15 cellular contexts compared by ENCODE assay signal in the genomic region with DNA sequence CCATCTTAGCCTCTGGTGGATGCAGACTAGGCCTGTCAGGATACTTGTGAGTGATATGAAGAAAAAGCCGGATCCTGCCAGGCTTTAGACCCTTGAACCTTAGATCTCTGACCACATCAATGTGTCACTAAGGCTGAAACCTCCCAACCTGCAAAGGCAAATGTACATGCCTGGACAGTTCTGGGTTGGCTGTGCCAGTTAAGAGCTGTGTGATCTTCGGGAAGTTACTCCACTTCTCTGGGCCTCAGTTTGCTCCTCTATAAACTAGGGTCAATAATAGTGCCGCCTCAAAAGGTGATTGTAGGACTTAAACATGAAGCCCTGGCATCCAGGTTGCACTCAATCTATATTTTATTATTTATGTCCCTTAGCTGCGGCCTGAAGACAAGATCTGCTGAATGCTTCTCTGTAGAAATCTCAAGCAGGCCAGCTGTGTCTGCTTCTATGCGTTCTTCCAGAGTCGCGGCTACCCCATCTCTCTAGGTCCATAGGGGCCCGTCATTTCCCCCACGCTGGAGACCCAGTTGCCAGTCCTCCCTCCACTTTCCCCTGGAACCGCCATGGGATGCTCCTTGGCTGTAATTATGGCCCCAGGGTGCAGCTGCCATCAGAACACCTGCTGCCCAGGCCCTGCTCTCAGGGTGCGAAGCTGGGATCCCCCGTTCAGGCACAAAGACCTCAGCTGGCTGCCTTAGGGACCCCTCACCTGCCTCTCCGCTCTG. TPM values are rescaled to one million over a fixed set of nuclear protein-coding genes. Genes with fewer than 3 reads are reported as not detected.
DNase-seq lines count a peak whose midpoint lies in the region; ATAC-seq, FAIRE-seq and TF ChIP-seq lines count a peak whose summit lies in the region.
"Had no signal": no experiment of that assay in that cellular context is flagged by ENCODE, and none has a peak within 500 bp of the region (broad histone marks: within the 10 kb centered on the region; RNA-seq: fewer than 3 reads in every experiment).

No MANE protein-coding gene starts in this region.

- H4K20me1 ChIP-seq in HepG2 (ENCODE audit: insufficient read depth, low read length) (no peaks in the 10 kb centered on the region; the same call in 1 of the 2 replicates), neural cell (ENCODE audit: insufficient read depth) (no peaks in the 10 kb centered on the region)

- H3F3A ChIP-seq in neural cell (ENCODE audit: insufficient read depth, low read length, poor library complexity, severe bottlenecking) = peaks cover 5% of the 10 kb centered on the region

- H3K9ac ChIP-seq in HepG2 (ENCODE audit: insufficient read depth, low read depth, low read length) (no peak overlapping the region), neural cell (ENCODE audit: low read length) (peak overlapping the region; percentile 61)

- H3K4me3 ChIP-seq in HepG2 (replicated peaks in 1 of 3; ENCODE audit: insufficient read depth in 1 of 3, low read depth in 2 of 3, low read length in 3 of 3) (no peak overlapping the region), right lobe of liver (no peak overlapping the region), neural cell (ENCODE audit: low read length) (peak overlapping the region; percentile 32)
- H3K4me3 ChIP-seq in CD8-positive, alpha-beta T cell (ENCODE audit: low read depth, low read length) = no peak overlapping the region

- peaks cover 15% of the 10 kb centered on the region for H3K4me1 Mint-ChIP-seq in CD8-positive, alpha-beta T cell (ENCODE audit: low read depth)

- H3K9me3 ChIP-seq in HepG2 (ENCODE audit: low read length) (no peaks in the 10 kb centered on the region), right lobe of liver (no peaks in the 10 kb centered on the region), neural cell (ENCODE audit: low read length) (no peaks in the 10 kb centered on the region)
- no peaks in the 10 kb centered on the region for H3K9me3 ChIP-seq in CD8-positive, alpha-beta T cell (ENCODE audit: low read length)

- no peak for FAIRE-seq in HepG2 (lab: Jason Lieb, UNC)
- FAIRE-seq: RCC 7860 had no signal

- no peak overlapping the region for H3K4me3 Mint-ChIP-seq in CD8-positive, alpha-beta T cell
- H3K4me3 Mint-ChIP-seq: B cell had no signal

- H3K9me2 ChIP-seq in neural cell (ENCODE audit: insufficient read depth, low read length) = no peaks in the 10 kb centered on the region

- 69% methylated on average over 13 of the region's 13 CpGs for WGBS in HepG2 (ENCODE audit: low lambda C conversion rate)
- 86% methylated on average over 11 of the region's 13 CpGs for WGBS in right lobe of liver (ENCODE audit: insufficient coverage, low coverage, low lambda C conversion rate, missing lambda C conversion rate)

- no peak for DNase-seq in HepG2 (ENCODE audit: low spot score)
- DNase-seq in right lobe of liver = no peak
- DNase-seq in NCI-H2227 treated with DMSO at 0.1 percent for 48 hours (lab: John Stamatoyannopoulos, UW) = peak; percentile 85
- DNase-seq in cerebellar cortex (ENCODE audit: low spot score) = no peak
- DNase-seq in CD8-positive, alpha-beta T cell = no peak
- DNase-seq: DMS 273 treated with DMSO at 0.1 percent for 48 hours, EL, GOT3, Karpas-422, NCI-H2107, NCI-H82 had no signal

- no peak; the same call in 2 of the 3 replicates for ATAC-seq in HepG2
- ATAC-seq in right lobe of liver = no peak
- no peak for ATAC-seq in CD8-positive, alpha-beta T cell
- ATAC-seq in HG03139 (IDR thresholded peaks at IDR 0.05; ENCODE audit: unreplicated experiment) = no peak

- no peak overlapping the region for H3K27ac ChIP-seq in HepG2 (ENCODE audit: extremely low read length, insufficient read depth, low read length)
- no peak overlapping the region for H3K27ac ChIP-seq in right lobe of liver
- peak overlapping the region; percentile 79 for H3K27ac ChIP-seq in neural cell (ENCODE audit: low read length)
- no peak overlapping the region for H3K27ac ChIP-seq in CD8-positive, alpha-beta T cell (ENCODE audit: low read depth, low read length)

- no peaks in the 10 kb centered on the region for H3K36me3 Mint-ChIP-seq in CD8-positive, alpha-beta T cell

- H3K4me1 ChIP-seq in HepG2 (ENCODE audit: insufficient read depth, low read length) = peaks cover 21% of the 10 kb centered on the region
- no peaks in the 10 kb centered on the region for H3K4me1 ChIP-seq in right lobe of liver
- H3K4me1 ChIP-seq in CD8-positive, alpha-beta T cell (ENCODE audit: insufficient read depth, low read length) = peaks cover 11% of the 10 kb centered on the region

- H3K27me3 ChIP-seq in HepG2 (ENCODE audit: control insufficient read depth in 1 of 2, insufficient read depth in 2 of 2, low read length in 2 of 2) (0 out of 5 replicates have a peak, but pooled peaks cover 0 to 3% of the 10 kb centered on the region in 2 experiments), right lobe of liver (no peaks in the 10 kb centered on the region), neural cell (ENCODE audit: insufficient read depth, low read depth, low read length) (no peaks in the 10 kb centered on the region)
- H3K27me3 ChIP-seq in CD8-positive, alpha-beta T cell (ENCODE audit: insufficient read depth, low read length) = no peaks in the 10 kb centered on the region

- intact Hi-C loops in HepG2 (cut with micrococcal nuclease; ENCODE audit: unreplicated experiment) = no loop called here
- intact Hi-C loops in right lobe of liver (cut with DNase I) = loop anchor here (10.0 kb wide), 3 partner anchors 610 to 980 kb away; partner anchors contain the start of gene CCDC182 (in 1 of the 2)
- intact Hi-C loops in CD8-positive, alpha-beta T cell (cut with DNase I, micrococcal nuclease) = loop anchor here in 1 of 2 experiments (10.0 kb wide), 1 partner anchor 380 kb away; no protein-coding TSS in a partner anchor

- H2AFZ ChIP-seq in HepG2 (ENCODE audit: low read length) (no peak overlapping the region), neural cell (ENCODE audit: low read depth, low read length) (peak overlapping the region; percentile 58)

- no peak for TF ChIP-seq POLR2A in HepG2 (IDR thresholded peaks at IDR 0.05; ENCODE audit: insufficient read depth in 1 of 2, low read depth in 2 of 2, low read length in 2 of 2)
- TF ChIP-seq POLR2A in right lobe of liver (IDR thresholded peaks at IDR 0.05) = no peak

- H3K27me3 Mint-ChIP-seq in CD8-positive, alpha-beta T cell (ENCODE audit: low read depth) = no peaks in the 10 kb centered on the region

- in situ Hi-C loops in HepG2 (cut with HindIII; ENCODE audit: extremely low pct_ligation_motif_present, low pct_unique_long_range_greater_than_20kb) = loop anchor here (5.0 to 10.0 kb wide), 2 partner anchors 470 to 602 kb away; no protein-coding TSS in a partner anchor

- no TSS peak for BruUV-seq in HepG2 (replicated peaks; lab: Mats Ljungman, UMichigan)

- no peaks in the 10 kb centered on the region for H3K9me3 Mint-ChIP-seq in CD8-positive, alpha-beta T cell

- no peak overlapping the region for H3K27ac Mint-ChIP-seq in CD8-positive, alpha-beta T cell
- H3K27ac Mint-ChIP-seq: B cell had no signal

- H3K36me3 ChIP-seq in HepG2 (replicated peaks in 1 of 2; ENCODE audit: control insufficient read depth in 1 of 2, insufficient read depth in 2 of 2, low read length in 2 of 2) (no peaks in the 10 kb centered on the region), right lobe of liver (no peaks in the 10 kb centered on the region), neural cell (ENCODE audit: insufficient read depth, low read length) (no peaks in the 10 kb centered on the region)
- H3K36me3 ChIP-seq in CD8-positive, alpha-beta T cell (ENCODE audit: insufficient read depth, low read length) = no peaks in the 10 kb centered on the region

- POLR2A ChIA-PET in HepG2 (lab: Yijun Ruan, JAX) = no interaction called here
- POLR2A ChIA-PET in CD8-positive, alpha-beta T cell (lab: Charles Lee) = no interaction called here

- H3K4me2 ChIP-seq in HepG2 (ENCODE audit: low read depth, low read length) = no peak overlapping the region
- H3K4me2 ChIP-seq in neural cell (ENCODE audit: low read length) = no peak overlapping the region

- CTCF ChIA-PET in HepG2 (lab: Yijun Ruan, JAX; ENCODE audit: low intra/inter-chr PET ratio, low total read pairs) = no interaction called here
- CTCF ChIA-PET in CD8-positive, alpha-beta T cell (lab: Charles Lee) = interaction anchor here (0.6 to 1.6 kb wide), 4 partner anchors 10 to 699 kb away, joined by 3 to 4 read pairs (median 3); no protein-coding TSS in a partner anchor

- TF ChIP-seq CTCF in HepG2 (CRISPR knock-in tag; IDR thresholded peaks at IDR 0.05) (no peak), right lobe of liver (IDR thresholded peaks at IDR 0.05) (no peak), neural cell (IDR thresholded peaks at IDR 0.05; ENCODE audit: poor library complexity, severe bottlenecking) (no peak)
- TF ChIP-seq CTCF in CD8-positive, alpha-beta T cell (IDR thresholded peaks at IDR 0.05) = no peak

- H3K79me2 ChIP-seq in HepG2 (ENCODE audit: insufficient read depth, low read length) (no peaks in the 10 kb centered on the region), neural cell (replicated peaks; ENCODE audit: insufficient read depth, low read length) (no peaks in the 10 kb centered on the region)

- no peak for TF ChIP-seq EP300 in HepG2 (IDR thresholded peaks at IDR 0.05; ENCODE audit: low read depth in 2 of 2, low read length in 2 of 2)
- no peak for TF ChIP-seq EP300 in HepG2 (CRISPR knock-in tag; IDR thresholded peaks at IDR 0.05; ENCODE audit: borderline replicate concordance)
- no peak for TF ChIP-seq EP300 in neural cell (conservative IDR thresholded peaks at IDR 0.05; ENCODE audit: poor library complexity, severe bottlenecking)

- TF ChIP-seq RAD21 in HepG2 (CRISPR knock-in tag; IDR thresholded peaks at IDR 0.05) = no peak
- TF ChIP-seq RAD21 in neural cell (conservative IDR thresholded peaks at IDR 0.05) = no peak

RNA-seq across cellular contexts. Expression of gene AKAP1, which starts 50.1 kb away (rescaled TPM):
- 46.4 and 101 TPM in 2 replicates for total RNA-seq in HepG2 (2016; rRNA removed; fragmentation: Illumina TruSeq; extraction: Trizol)
- total RNA-seq in HepG2 (2016; cell fraction: cytosol; rRNA removed; fragmentation: Illumina TruSeq; extraction: Trizol; ENCODE audit: low read depth) = 18.6 and 20.2 TPM in 2 replicates
- 43.3 and 95.2 TPM in 2 replicates for total RNA-seq in HepG2 (2016; cell fraction: insoluble cytoplasmic fraction; rRNA removed; fragmentation: Illumina TruSeq; extraction: Trizol)
- total RNA-seq in HepG2 (2016; cell fraction: membrane; rRNA removed; fragmentation: Illumina TruSeq; extraction: Trizol) = 44.9 and 47.5 TPM in 2 replicates
- total RNA-seq in HepG2 (2016; cell fraction: nucleus; rRNA removed; fragmentation: Illumina TruSeq; extraction: Trizol) = 119 and 142 TPM in 2 replicates
- 131 and 136 TPM in 2 replicates for polyA plus RNA-seq in HepG2 (2011; rRNA removed)
- polyA plus RNA-seq in HepG2 (2011; cell fraction: cytosol; rRNA removed) = 93.5 and 109 TPM in 2 replicates
- 234 and 300 TPM in 2 replicates for polyA plus RNA-seq in HepG2 (2011; cell fraction: nucleus; rRNA removed)
- 66.3 and 68.8 TPM in 2 replicates for polyA plus RNA-seq in HepG2 (2012)
- 8.4 and 10.9 TPM in 2 replicates for polyA plus RNA-seq in HepG2 (2016; cell fraction: cytosol; fragmentation: Illumina TruSeq; extraction: Trizol; ENCODE audit: low read depth)
- polyA plus RNA-seq in HepG2 (2016; cell fraction: insoluble cytoplasmic fraction; fragmentation: Illumina TruSeq; extraction: Trizol; ENCODE audit: low read depth) = 34.0 and 34.5 TPM in 2 replicates
- 17.7 and 18.8 TPM in 2 replicates for polyA plus RNA-seq in HepG2 (2016; cell fraction: membrane; fragmentation: Illumina TruSeq; extraction: Trizol; ENCODE audit: low read depth)
- polyA plus RNA-seq in HepG2 (2016; cell fraction: nucleus; fragmentation: Illumina TruSeq; extraction: Trizol; ENCODE audit: insufficient read depth, low read depth) = 141 and 146 TPM in 2 replicates
- 127 and 335 TPM in 2 replicates for polyA minus RNA-seq in HepG2 (2011; rRNA and poly(A)+ RNA removed; ENCODE audit: low replicate concordance)
- polyA minus RNA-seq in HepG2 (2011; cell fraction: cytosol; rRNA and poly(A)+ RNA removed) = 101 and 127 TPM in 2 replicates
- polyA minus RNA-seq in HepG2 (2011; cell fraction: nucleus; rRNA and poly(A)+ RNA removed) = 78.2 and 99.9 TPM in 2 replicates
- total RNA-seq in right lobe of liver = 10 to 100 TPM; 31.2 to 58.5 (median 43.1) TPM
- polyA plus RNA-seq in neural cell = 26.8 and 38.7 TPM in 2 replicates
- polyA minus RNA-seq in neural cell = 27.0 and 31.4 TPM in 2 replicates
- 10 to 100 TPM; 20.6 to 23.5 TPM for total RNA-seq in CD8-positive, alpha-beta T cell
